Comparison of ENCODE assay signal across 21 cellular contexts in the genomic region with DNA sequence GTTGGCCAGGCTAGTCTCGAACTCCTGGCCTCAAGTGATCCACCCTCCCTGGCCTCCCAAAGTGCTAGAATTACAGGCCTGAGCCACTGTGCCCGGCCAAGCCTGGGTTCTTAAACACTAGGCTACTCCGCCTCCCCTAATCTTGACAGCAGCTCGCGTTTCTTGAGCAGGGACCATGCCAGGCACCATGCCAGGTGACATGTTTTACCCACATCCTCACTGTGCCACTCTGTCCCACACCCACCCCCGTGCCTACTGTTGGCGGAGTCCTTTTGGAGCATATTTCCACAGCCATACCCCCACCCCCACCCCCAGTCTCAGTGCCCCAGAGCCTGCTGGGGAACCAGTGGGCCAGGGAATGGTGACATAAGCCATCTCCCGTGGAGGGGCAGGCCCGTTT.
"Had no signal": no experiment of that assay in that cellular context is flagged by ENCODE, and none has a peak within 500 bp of the region (broad histone marks: within the 10 kb centered on the region; RNA-seq: fewer than 3 reads in every experiment).

No MANE protein-coding gene starts in this region.

- H3K27ac ChIP-seq: SJSA1, SK-N-MC had no signal

- H3K27me3 ChIP-seq: MG63, SJSA1 had no signal

- H3K9me3 ChIP-seq: SJSA1 had no signal

- H3K4me1 ChIP-seq: SJSA1 had no signal

- H3K4me3 ChIP-seq: MG63, SJSA1, SK-N-MC had no signal

- ATAC-seq: HepG2 had no signal

- DNase-seq: IMR-90, Karpas-422, KG1, MG63, NCI-H1092, NCI-H1105 treated with DMSO at 0.1 percent for 48 hours, NCI-H1417 treated with DMSO at 0.1 percent for 48 hours, NCI-H146, NCI-H1694 treated with DMSO at 0.1 percent for 48 hours, NCI-H1930, NCI-H2081, NCI-H2107, NCI-H2227 treated with DMSO at 0.1 percent for 48 hours, NCI-H69, NCI-H774, Right ventricle myocardium superior, RPMI8226, SIG-M5 had no signal
